Comparison of ENCODE assay signal across 29 cellular contexts in the genomic region with DNA sequence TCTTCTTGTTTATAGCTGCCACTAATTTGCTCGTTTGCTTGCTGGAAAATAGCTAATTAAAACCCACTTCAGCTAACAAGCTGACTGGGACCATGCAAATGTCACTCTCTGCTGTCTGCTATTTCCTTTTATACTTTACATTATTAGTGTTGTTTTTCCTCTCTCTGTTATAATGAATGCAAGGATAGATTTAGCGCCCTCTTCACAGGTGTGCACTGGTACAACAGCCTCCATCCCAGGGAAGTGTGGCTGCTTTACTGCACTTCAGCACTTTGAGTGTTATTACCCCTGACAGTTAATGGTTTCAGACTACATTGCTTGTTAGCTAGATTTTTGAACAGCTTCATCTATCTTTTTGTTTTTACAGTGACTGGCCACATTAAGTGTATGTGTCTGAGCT.
"Had no signal": no experiment of that assay in that cellular context is flagged by ENCODE, and none has a peak within 500 bp of the region (broad histone marks: within the 10 kb centered on the region; RNA-seq: fewer than 3 reads in every experiment).

No MANE protein-coding gene starts in this region.

- H3K4me1 Mint-ChIP-seq: activated B cell treated with CpG ODN at 0.5 μM for 24 hours; activated T-helper 17 cell treated with anti-CD3 and anti-CD28 coated beads, Interleukin-2, amount 50 U/mL, for 72 hours; immature natural killer cell; naive thymus-derived CD8-positive, alpha-beta T cell; neural crest cell; stimulated activated naive B cell treated with anti-CD40 and anti-IgM and Interleukin-4, amounts not matched to agents 10 μg/mL and 1 μg/mL and 100 μg/mL, for 72 hours had no signal

- H2AFZ ChIP-seq: parathyroid adenoma had no signal

- H3K9me3 ChIP-seq: left lung, lower lobe of right lung, psoas muscle, tibial nerve had no signal

- H3K36me3 Mint-ChIP-seq: immature natural killer cell; stimulated activated naive B cell treated with anti-CD40 and anti-IgM and Interleukin-4, amounts not matched to agents 10 μg/mL and 1 μg/mL and 100 μg/mL, for 72 hours had no signal

- H3K4me3 ChIP-seq: left lung, lower lobe of right lung, psoas muscle, right atrium auricular region, tibial nerve had no signal

- H3K27ac ChIP-seq: brain microvascular endothelial cell, left lung, lower lobe of right lung, parathyroid adenoma, psoas muscle, right atrium auricular region, tibial nerve had no signal

- H3K4me3 Mint-ChIP-seq: activated B cell treated with CpG ODN at 0.5 μM for 24 hours; activated CD8-positive, alpha-beta T cell treated with anti-CD3 and anti-CD28 coated beads for 36 hours; activated T-cell treated with anti-CD3 and anti-CD28 coated beads, Interleukin-2, amount 50 U/mL, for 4 hours; activated T-helper 17 cell treated with anti-CD3 and anti-CD28 coated beads, Interleukin-2, amount 50 U/mL, for 72 hours; effector memory CD8-positive, alpha-beta T cell; immature natural killer cell; naive thymus-derived CD8-positive, alpha-beta T cell; neural crest cell; stimulated activated naive B cell treated with anti-CD40 and anti-IgM and Interleukin-4, amounts not matched to agents 10 μg/mL and 1 μg/mL and 100 μg/mL, for 72 hours had no signal

- ATAC-seq: activated CD8-positive, alpha-beta T cell treated with anti-CD3 and anti-CD28 coated beads for 36 hours; activated T-cell treated with anti-CD3 and anti-CD28 coated beads, Interleukin-2, amount 50 U/mL, for 4 hours; activated T-helper 17 cell treated with anti-CD3 and anti-CD28 coated beads, Interleukin-2, amount 50 U/mL, for 72 hours; effector memory CD8-positive, alpha-beta T cell; left lung; lower lobe of right lung; naive thymus-derived CD8-positive, alpha-beta T cell; psoas muscle; stimulated activated naive B cell treated with anti-CD40 and anti-IgM and Interleukin-4, amounts not matched to agents 10 μg/mL and 1 μg/mL and 100 μg/mL, for 72 hours had no signal

- H3K36me3 ChIP-seq: brain microvascular endothelial cell, left lung, lower lobe of right lung, right atrium auricular region, tibial nerve had no signal

- H3K27me3 ChIP-seq: brain microvascular endothelial cell, left lung, right atrium auricular region, tibial nerve had no signal

- H3K79me2 ChIP-seq: parathyroid adenoma had no signal

- H3K9ac ChIP-seq: parathyroid adenoma had no signal

- H3K27me3 Mint-ChIP-seq: activated B cell treated with CpG ODN at 0.5 μM for 24 hours; activated CD8-positive, alpha-beta T cell treated with anti-CD3 and anti-CD28 coated beads for 36 hours; activated T-helper 17 cell treated with anti-CD3 and anti-CD28 coated beads, Interleukin-2, amount 50 U/mL, for 72 hours; effector memory CD8-positive, alpha-beta T cell; naive thymus-derived CD8-positive, alpha-beta T cell; stimulated activated naive B cell treated with anti-CD40 and anti-IgM and Interleukin-4, amounts not matched to agents 10 μg/mL and 1 μg/mL and 100 μg/mL, for 72 hours had no signal

- DNase-seq: activated B cell treated with CpG ODN at 0.5 μM for 24 hours; activated CD4-positive, alpha-beta T cell treated with anti-CD3 and anti-CD28 coated beads, Interleukin-2, amount 50 U/mL, for 1 hour; activated CD8-positive, alpha-beta T cell treated with anti-CD3 and anti-CD28 coated beads for 36 hours; activated gamma-delta T cell treated with Interleukin-2 at 50 U/mL for 16 hours; activated naive CD4-positive, alpha-beta T cell treated with anti-CD3 and anti-CD28 coated beads, Interleukin-2, amount 50 U/mL, for 16 hours; activated T-cell treated with anti-CD3 and anti-CD28 coated beads, Interleukin-2, amount 50 U/mL, for 4 hours; amniotic stem cell; brain microvascular endothelial cell; caudate nucleus; cortex of kidney; effector memory CD8-positive, alpha-beta T cell; head of caudate nucleus; hippocampal formation; immature natural killer cell; kidney; left lung; lower lobe of right lung; mesenchymal stem cell; naive thymus-derived CD8-positive, alpha-beta T cell; occipital lobe; psoas muscle; stimulated activated CD4-positive, alpha-beta T cell treated with anti-CD3 and anti-CD28 coated beads, Interleukin-15, amount 100 ng/mL, for 24 hours; stimulated activated CD4-positive, alpha-beta T cell treated with anti-CD3 and anti-CD28 coated beads, Interleukin-2, amount 100 ng/mL, for 24 hours; stimulated activated naive B cell treated with anti-CD40 and anti-IgM and Interleukin-4, amounts not matched to agents 10 μg/mL and 1 μg/mL and 100 μg/mL, for 72 hours had no signal

- H3K4me1 ChIP-seq: left lung, lower lobe of right lung, parathyroid adenoma, psoas muscle, right atrium auricular region, tibial nerve had no signal

- H3K27ac Mint-ChIP-seq: activated B cell treated with CpG ODN at 0.5 μM for 24 hours; activated CD8-positive, alpha-beta T cell treated with anti-CD3 and anti-CD28 coated beads for 36 hours; activated T-helper 17 cell treated with anti-CD3 and anti-CD28 coated beads, Interleukin-2, amount 50 U/mL, for 72 hours; effector memory CD8-positive, alpha-beta T cell; immature natural killer cell; naive thymus-derived CD8-positive, alpha-beta T cell; stimulated activated naive B cell treated with anti-CD40 and anti-IgM and Interleukin-4, amounts not matched to agents 10 μg/mL and 1 μg/mL and 100 μg/mL, for 72 hours had no signal
